15 cellular contexts compared by ENCODE assay signal in genomic region chr12:75959506-75959905, GRCh38.
A peak's percentile ranks its signal among the peaks of the same experiment; 100 is the strongest.
DNase-seq lines count a peak whose midpoint lies in the region; ATAC-seq and TF ChIP-seq lines count a peak whose summit lies in the region.
"Had no signal": no experiment of that assay in that cellular context is flagged by ENCODE, and none has a peak within 500 bp of the region (broad histone marks: within the 10 kb centered on the region; RNA-seq: fewer than 3 reads in every experiment).

No MANE protein-coding gene starts in this region.

- H3K4me2 ChIP-seq in PC-3 (ENCODE audit: low read length) = no peak overlapping the region

- CTCF ChIA-PET in PC-3 (lab: Charles Lee) = no interaction called here

- peak overlapping the region; percentile 25 to 26 for H3K27ac Mint-ChIP-seq in effector memory CD8-positive, alpha-beta T cell
- H3K27ac Mint-ChIP-seq: B cell had no signal

- H3K9ac ChIP-seq in PC-3 (ENCODE audit: low read length) = no peak overlapping the region

- H3K4me1 Mint-ChIP-seq in effector memory CD8-positive, alpha-beta T cell (ENCODE audit: low read depth in 2 of 2) = peaks cover 13 to 23% of the 10 kb centered on the region in 2 donors

- no peaks in the 10 kb centered on the region for H3F3A ChIP-seq in PC-3 (ENCODE audit: low read length, unreplicated experiment)

- H4K20me1 ChIP-seq in PC-3 (ENCODE audit: low read length) = no peaks in the 10 kb centered on the region

- POLR2A ChIA-PET in PC-3 (lab: Charles Lee; ENCODE audit: unreplicated experiment) = interaction anchor here (1.4 kb wide), 1 partner anchor 72 kb away, joined by 7 read pairs; the partner anchor contains the start of gene PHLDA1

- H3K4me3 ChIP-seq in AG10803 (ENCODE audit: low read length) = no peak overlapping the region
- no peak overlapping the region for H3K4me3 ChIP-seq in PC-3 (ENCODE audit: low read length)
- H3K4me3 ChIP-seq in uterus = no peak overlapping the region
- H3K4me3 ChIP-seq: cardiac muscle cell had no signal

- no peaks in the 10 kb centered on the region for H3K79me2 ChIP-seq in PC-3 (ENCODE audit: low read length)

- TF ChIP-seq CTCF in AG10803 (conservative IDR thresholded peaks at IDR 0.05; ENCODE audit: low read length) = no peak
- TF ChIP-seq CTCF in PC-3 (conservative IDR thresholded peaks at IDR 0.05; ENCODE audit: low read depth, low read length) = no peak
- no peak for TF ChIP-seq CTCF in uterus (IDR thresholded peaks at IDR 0.05)

- H2AFZ ChIP-seq in PC-3 (ENCODE audit: low read length) = peak overlapping the region; percentile 2; the same call in 1 of the 2 replicates

- H3K4me1 ChIP-seq in PC-3 (ENCODE audit: insufficient read depth, low read length) (peaks cover 22% of the 10 kb centered on the region), uterus (no peaks in the 10 kb centered on the region)

- H3K27ac ChIP-seq in PC-3 (ENCODE audit: low read length) (no peak overlapping the region), uterus (no peak overlapping the region)
- H3K27ac ChIP-seq: cardiac muscle cell had no signal

- DNase-seq in AG10803 (ENCODE audit: low read depth) = peak; percentile 54
- peak; percentile 61 for DNase-seq in ELR (ENCODE audit: low read depth)
- no peak for DNase-seq in PC-3
- DNase-seq in effector memory CD8-positive, alpha-beta T cell = no peak
- DNase-seq in activated effector memory CD4-positive, alpha-beta T cell treated with anti-CD3 and anti-CD28 coated beads, Interleukin-2, amount 50 U/mL, for 16 hours = no peak
- DNase-seq in SIG-M5 (lab: John Stamatoyannopoulos, UW) = no peak
- no peak for DNase-seq in uterus
- DNase-seq: activated CD4-positive, alpha-beta T cell treated with anti-CD3 and anti-CD28 coated beads, Interleukin-2, amount 10 ng/mL, durations not matched to agents 7 days and 5 days; head of caudate nucleus; NCI-H1048; NCI-H2227 treated with DMSO at 0.1 percent for 48 hours; T-helper 9 cell had no signal

- H3K27me3 Mint-ChIP-seq in effector memory CD8-positive, alpha-beta T cell = no peaks in the 10 kb centered on the region
- H3K27me3 Mint-ChIP-seq: activated CD4-positive, alpha-beta T cell treated with anti-CD3 and anti-CD28 coated beads, Interleukin-2, amount 10 ng/mL, durations not matched to agents 7 days and 5 days had no signal

- H3K36me3 ChIP-seq in PC-3 (ENCODE audit: low read depth, low read length) (no peaks in the 10 kb centered on the region), uterus (no peaks in the 10 kb centered on the region)
- H3K36me3 ChIP-seq: cardiac muscle cell had no signal

- H3K9me3 ChIP-seq in PC-3 (ENCODE audit: low read length) = no peaks in the 10 kb centered on the region
- no peaks in the 10 kb centered on the region for H3K9me3 ChIP-seq in uterus

- intact Hi-C loops in PC-3 (cut with micrococcal nuclease) = loop anchor here (10.0 kb wide), 1 partner anchor 435 kb away; no protein-coding TSS in a partner anchor
- intact Hi-C loops in uterus (cut with DNase I; ENCODE audit: low total_unique reads) = no loop called here

- no peak for ATAC-seq in PC-3
- ATAC-seq in effector memory CD8-positive, alpha-beta T cell (replicated peaks) = no peak
- ATAC-seq in HG03469 (IDR thresholded peaks at IDR 0.05; ENCODE audit: unreplicated experiment) = no peak

- no peaks in the 10 kb centered on the region for H3K9me3 Mint-ChIP-seq in effector memory CD8-positive, alpha-beta T cell

- no peak for TF ChIP-seq POLR2A in uterus (IDR thresholded peaks at IDR 0.05)

- H3K4me3 Mint-ChIP-seq in effector memory CD8-positive, alpha-beta T cell = no peak overlapping the region
- H3K4me3 Mint-ChIP-seq: activated CD4-positive, alpha-beta T cell treated with anti-CD3 and anti-CD28 coated beads, Interleukin-2, amount 10 ng/mL, durations not matched to agents 7 days and 5 days; B cell had no signal

- BruUV-seq in PC-3 (replicated peaks; lab: Mats Ljungman, UMichigan) = no TSS peak

- H3K27me3 ChIP-seq in PC-3 (ENCODE audit: low read length) (no peaks in the 10 kb centered on the region), uterus (no peaks in the 10 kb centered on the region)
- H3K27me3 ChIP-seq: cardiac muscle cell had no signal

- H3K36me3 Mint-ChIP-seq in effector memory CD8-positive, alpha-beta T cell (ENCODE audit: insufficient read depth) = no peaks in the 10 kb centered on the region

- H3K9me2 ChIP-seq in PC-3 (replicated peaks; ENCODE audit: low read length) = no peaks in the 10 kb centered on the region

Comparison
In these comparisons a context has a peak if more than half of its experiments do, and no peak if none do; other contexts are left out.
1. DNase-seq: peak in AG10803 (single experiment) and ELR (single experiment); none in PC-3 (single experiment), effector memory CD8-positive, alpha-beta T cell (0 of 3), activated effector memory CD4-positive, alpha-beta T cell treated with anti-CD3 and anti-CD28 coated beads, Interleukin-2, amount 50 U/mL, for 16 hours (single experiment), SIG-M5 (single experiment) and uterus (0 of 2).